In genomic region chr2:140624188-140624587, GRCh38 we compare ENCODE assay signal across 19 cellular contexts.
DNase-seq lines count a peak whose midpoint lies in the region; ATAC-seq lines count a peak whose summit lies in the region.
"Had no signal": no experiment of that assay in that cellular context is flagged by ENCODE, and none has a peak within 500 bp of the region (broad histone marks: within the 10 kb centered on the region; RNA-seq: fewer than 3 reads in every experiment).

No MANE protein-coding gene starts in this region.

- ATAC-seq in T-cell (replicated peaks in 1 of 4), result no peak
- ATAC-seq: HCT116, Panc1, SK-N-SH treated with all-trans-retinoic acid at 6 μM for 48 hours had no signal

- POLR2A ChIA-PET in T-cell (lab: Charles Lee), result interaction anchor here in 1 of 2 donors (0.6 kb wide), 1 partner anchor 12 kb away, joined by 4 read pairs; no protein-coding TSS in a partner anchor

- CTCF ChIA-PET in T-cell (lab: Charles Lee), result interaction anchor here in 1 of 2 donors (0.5 kb wide), 1 partner anchor 301 kb away, joined by 3 read pairs; no protein-coding TSS in a partner anchor

- peak; percentile 55 for DNase-seq in DMS153 (lab: John Stamatoyannopoulos, UW)
- peak; percentile 10 to 64 for DNase-seq in NCI-H2081 (lab: John Stamatoyannopoulos, UW)
- peak; percentile 75 for DNase-seq in NCI-H748 (lab: John Stamatoyannopoulos, UW; ENCODE audit: unreplicated experiment)
- DNase-seq in SHP77 (lab: John Stamatoyannopoulos, UW), result peak; percentile 50 to 56
- DNase-seq in T-cell, result no peak
- DNase-seq in NK-92 (lab: John Stamatoyannopoulos, UW; ENCODE audit: unreplicated experiment), result no peak
- no peak for DNase-seq in NCI-H2196 (lab: John Stamatoyannopoulos, UW; ENCODE audit: unreplicated experiment)
- no peak for DNase-seq in AG08396 (ENCODE audit: low spot score)
- DNase-seq: Calu3, DND-41, GM23248, MV-4-11, NCI-H1436, NCI-H2107, NCI-H226, Right ventricle myocardium superior had no signal

- no peak overlapping the region for H3K4me3 Mint-ChIP-seq in T-cell

- no peaks in the 10 kb centered on the region for H3K27me3 Mint-ChIP-seq in T-cell

- no peaks in the 10 kb centered on the region for H3K36me3 Mint-ChIP-seq in T-cell

- H3K4me1 Mint-ChIP-seq in T-cell, result no peaks in the 10 kb centered on the region

- no peak overlapping the region for H3K27ac Mint-ChIP-seq in T-cell

- peaks cover 9 to 31% (median 20%) of the 10 kb centered on the region in 3 donors for H3K9me3 Mint-ChIP-seq in T-cell

Comparison
In these comparisons a context has a peak if more than half of its experiments do, and no peak if none do; other contexts are left out.
1. DNase-seq: peak in DMS153 (single experiment), NCI-H2081 (2 of 2), NCI-H748 (single experiment) and SHP77 (2 of 2); none in T-cell (0 of 34), NK-92 (single experiment), NCI-H2196 (single experiment) and AG08396 (single experiment).